Comparison of ENCODE assay signal across 20 cellular contexts in the genomic region with DNA sequence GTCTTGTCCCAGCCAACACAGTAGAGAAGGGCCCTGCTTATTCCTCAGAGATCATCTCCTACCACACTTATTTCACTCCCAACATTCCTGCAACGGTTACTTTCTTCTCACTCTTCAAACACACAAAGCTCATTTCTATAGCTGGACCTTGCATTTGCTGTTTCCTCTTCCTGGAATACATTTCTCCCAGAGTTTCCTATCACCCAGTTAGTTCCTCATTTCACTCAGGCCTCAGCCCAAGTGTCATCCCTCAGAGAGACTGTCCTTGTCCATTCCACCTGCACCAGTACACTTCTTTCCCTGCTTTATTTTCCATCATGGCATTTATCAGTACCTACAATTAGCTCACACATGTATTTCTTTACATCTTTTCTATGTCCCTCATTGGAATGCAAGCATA. TPM values are rescaled to one million over a fixed set of nuclear protein-coding genes. Genes with fewer than 3 reads are reported as not detected.
A peak's percentile ranks its signal among the peaks of the same experiment; 100 is the strongest.
DNase-seq lines count a peak whose midpoint lies in the region; ATAC-seq and TF ChIP-seq lines count a peak whose summit lies in the region.
"Had no signal": no experiment of that assay in that cellular context is flagged by ENCODE, and none has a peak within 500 bp of the region (broad histone marks: within the 10 kb centered on the region; RNA-seq: fewer than 3 reads in every experiment).

No MANE protein-coding gene starts in this region.

- peaks cover 31% of the 10 kb centered on the region for H3K4me1 Mint-ChIP-seq in CD14-positive monocyte
- H3K4me1 Mint-ChIP-seq: CD4-positive, alpha-beta memory T cell; GM23338 had no signal

- DNase-seq in CD14-positive monocyte (ENCODE audit: low spot score) (no peak), KBM-7 (peak; percentile 63), OCI-M1 (lab: John Stamatoyannopoulos, UW) (peak; percentile 76), left colon (no peak), germinal center (ENCODE audit: low spot score) (no peak), NCI-H146 (lab: John Stamatoyannopoulos, UW) (no peak)
- DNase-seq: ACHN; Calu3; CD4-positive, alpha-beta memory T cell; DMS53; KG1; NCI-H1105 treated with DMSO at 0.1 percent for 48 hours; NCI-H187; NCI-H345; NCI-H526 treated with DMSO at 0.1 percent for 48 hours; T-helper 1 cell had no signal

- ATAC-seq in left colon: peak; percentile 46
- ATAC-seq in GM19455 (IDR thresholded peaks at IDR 0.05; ENCODE audit: unreplicated experiment): no peak
- ATAC-seq in HG03439 (IDR thresholded peaks at IDR 0.05; ENCODE audit: unreplicated experiment): no peak
- ATAC-seq: GM23338 had no signal

- H3K9me3 Mint-ChIP-seq in CD14-positive monocyte: peaks cover 0 to 3% (median 0%) of the 10 kb centered on the region in 7 donors
- H3K9me3 Mint-ChIP-seq: GM23338 had no signal

- H3K27ac Mint-ChIP-seq in CD14-positive monocyte: peak overlapping the region in 6 of 7 donors; percentile 0 to 60 (median 40)
- H3K27ac Mint-ChIP-seq: B cell; CD4-positive, alpha-beta memory T cell; GM23338 had no signal

- TF ChIP-seq CTCF in CD14-positive monocyte (IDR thresholded peaks at IDR 0.05): no peak

- intact Hi-C loops in CD14-positive monocyte (cut with micrococcal nuclease) (no loop called here), left colon (cut with DNase I, micrococcal nuclease) (no loop called here)

- in situ Hi-C loops in KBM-7 (cut with MboI; ENCODE audit: low pct_unique_long_range_greater_than_20kb, low sequenced_read_pairs): no loop called here

- peak overlapping the region in 1 of 2 donors; percentile 31 for H3K4me3 Mint-ChIP-seq in CD14-positive monocyte
- H3K4me3 Mint-ChIP-seq: B cell; CD4-positive, alpha-beta memory T cell; GM23338 had no signal

- no peaks in the 10 kb centered on the region for H3K27me3 Mint-ChIP-seq in CD14-positive monocyte (ENCODE audit: low read depth in 3 of 3)
- H3K27me3 Mint-ChIP-seq: B cell had no signal

- H3K36me3 Mint-ChIP-seq in CD14-positive monocyte: no peaks in the 10 kb centered on the region
- H3K36me3 Mint-ChIP-seq: CD4-positive, alpha-beta memory T cell had no signal

RNA-seq across cellular contexts. Expression of a gene that starts 14.7 kb away (rescaled TPM):
- polyA plus RNA-seq in CD14-positive monocyte: 10 to 100 TPM; 20.0 to 29.5 TPM
- 10 to 100 TPM; 34.2 to 67.7 TPM for total RNA-seq in left colon

Comparison
In these comparisons a context has a peak if more than half of its experiments do, and no peak if none do; other contexts are left out.
1. DNase-seq: peak in KBM-7 (single experiment) and OCI-M1 (single experiment); none in CD14-positive monocyte (single experiment), left colon (0 of 2), germinal center (single experiment) and NCI-H146 (single experiment).